In genomic region chr16:88468289-88469129, GRCh38 we compare ENCODE assay signal across 8 cellular contexts. TPM values are rescaled to one million over a fixed set of nuclear protein-coding genes. Genes with fewer than 3 reads are reported as not detected.
A peak's percentile ranks its signal among the peaks of the same experiment; 100 is the strongest.
DNase-seq lines count a peak whose midpoint lies in the region; ATAC-seq and TF ChIP-seq lines count a peak whose summit lies in the region.

No MANE protein-coding gene starts in this region.

- peak; percentile 62 to 86 (median 78) for ATAC-seq in right lobe of liver
- ATAC-seq in GM18858 (IDR thresholded peaks at IDR 0.05; ENCODE audit: unreplicated experiment) = no peak
- no peak for ATAC-seq in GM19467 (IDR thresholded peaks at IDR 0.05; ENCODE audit: unreplicated experiment)

- H3K27ac ChIP-seq in HUES48 (ENCODE audit: low read depth, low read length) = no peak overlapping the region
- H3K27ac ChIP-seq in WERI-Rb-1 = no peak overlapping the region
- H3K27ac ChIP-seq in right lobe of liver = no peak overlapping the region

- intact Hi-C loops in right lobe of liver (cut with DNase I) = no loop called here

- DNase-seq in CMK (ENCODE audit: low read depth) (peak; percentile 82), WERI-Rb-1 (peak; percentile 63), right lobe of liver (peak; percentile 64 to 92 (median 75)), DMS153 treated with DMSO at 0.1 percent for 48 hours (lab: John Stamatoyannopoulos, UW; ENCODE audit: unreplicated experiment) (no peak), cerebellum (ENCODE audit: low spot score) (no peak)

- H3K9me3 ChIP-seq in HUES48 (ENCODE audit: control insufficient read depth, insufficient read depth, low read length) (no peaks in the 10 kb centered on the region), WERI-Rb-1 (ENCODE audit: severe bottlenecking) (no peaks in the 10 kb centered on the region), right lobe of liver (no peaks in the 10 kb centered on the region)

- H3K4me3 ChIP-seq in HUES48 (ENCODE audit: low read depth, low read length) = peak overlapping the region; percentile 15; the same call in 1 of the 2 replicates
- no peak overlapping the region for H3K4me3 ChIP-seq in WERI-Rb-1 (ENCODE audit: low read depth, low read length)
- no peak overlapping the region for H3K4me3 ChIP-seq in right lobe of liver

- H3K27me3 ChIP-seq in HUES48 (ENCODE audit: control insufficient read depth, insufficient read depth, low read length) (no peaks in the 10 kb centered on the region), WERI-Rb-1 (ENCODE audit: insufficient read depth, low read depth, severe bottlenecking) (no peaks in the 10 kb centered on the region), right lobe of liver (no peaks in the 10 kb centered on the region)

- 19% methylated on average over 10 of the region's 18 CpGs for WGBS in right lobe of liver (ENCODE audit: insufficient coverage, low coverage, low lambda C conversion rate, missing lambda C conversion rate)

- H3K36me3 ChIP-seq in HUES48 (ENCODE audit: control insufficient read depth, insufficient read depth, low read length) = no peaks in the 10 kb centered on the region
- no peaks in the 10 kb centered on the region for H3K36me3 ChIP-seq in WERI-Rb-1
- no peaks in the 10 kb centered on the region for H3K36me3 ChIP-seq in right lobe of liver

- TF ChIP-seq CTCF in WERI-Rb-1 (IDR thresholded peaks at IDR 0.05; ENCODE audit: low read depth, low read length) (no peak), right lobe of liver (IDR thresholded peaks at IDR 0.05) (no peak)

- H3K4me1 ChIP-seq in HUES48 (ENCODE audit: control insufficient read depth, insufficient read depth, low read length) (peaks cover 8% of the 10 kb centered on the region), right lobe of liver (peaks cover 0 to 20% (median 6%) of the 10 kb centered on the region in 4 donors)

- H3K9ac ChIP-seq in HUES48 (ENCODE audit: low read depth, low read length) = no peak overlapping the region

- TF ChIP-seq POLR2A in right lobe of liver (IDR thresholded peaks at IDR 0.05) = no peak

RNA-seq across cellular contexts. Expression of gene ZFPM1, which starts 15.4 kb away (rescaled TPM):
- total RNA-seq in right lobe of liver (10 to 100 TPM in 2 of 6 experiments, 1 to 10 TPM in 4; 3.8 to 15.5 (median 8.3) TPM), cerebellum (2.8 TPM)

Comparison
In these comparisons a context has a peak if more than half of its experiments do, and no peak if none do; other contexts are left out.
1. DNase-seq: peak in CMK (single experiment), WERI-Rb-1 (single experiment) and right lobe of liver (3 of 3); none in DMS153 treated with DMSO at 0.1 percent for 48 hours (single experiment) and cerebellum (single experiment).
2. ATAC-seq: peak in right lobe of liver (4 of 4); none in GM18858 (single experiment) and GM19467 (single experiment).